In the genomic region with DNA sequence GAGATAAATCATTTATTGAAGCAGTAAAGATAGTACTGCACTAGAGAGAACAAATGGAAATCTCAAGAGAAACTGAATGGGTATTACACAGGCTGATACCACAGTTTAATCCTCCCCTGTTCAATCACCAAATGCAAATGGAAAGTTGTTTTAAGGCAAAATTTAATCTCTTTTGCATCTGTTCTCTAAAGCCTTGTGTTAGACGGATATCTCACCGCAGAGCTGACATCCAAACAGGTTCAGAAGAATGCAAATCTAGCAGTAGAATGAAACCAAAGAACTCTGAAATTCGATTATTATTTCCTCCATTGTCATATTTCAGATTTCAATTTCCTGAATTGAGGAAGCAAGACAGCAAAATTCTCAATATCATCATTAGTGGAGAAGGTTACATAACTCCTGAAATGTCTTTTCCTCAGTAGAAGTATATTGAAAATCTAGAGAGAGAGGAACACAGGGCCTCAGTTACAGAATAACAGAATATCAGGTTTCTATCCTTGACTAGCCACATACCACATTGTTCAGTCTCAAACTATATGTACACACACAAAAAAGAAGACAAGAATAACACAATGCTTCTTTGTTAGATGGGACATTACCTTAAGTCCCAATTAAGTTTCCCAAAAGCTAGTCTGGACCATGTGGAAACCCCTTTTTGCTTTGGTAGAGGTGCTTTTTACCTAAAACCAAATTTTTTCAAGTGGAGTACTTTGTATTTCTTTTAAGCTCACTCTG, we compare ENCODE assay signal across 13 cellular contexts.
DNase-seq lines count a peak whose midpoint lies in the region; TF ChIP-seq lines count a peak whose summit lies in the region.
"Had no signal": no experiment of that assay in that cellular context is flagged by ENCODE, and none has a peak within 500 bp of the region (broad histone marks: within the 10 kb centered on the region; RNA-seq: fewer than 3 reads in every experiment).

No MANE protein-coding gene starts in this region.

- no peaks in the 10 kb centered on the region for H3K36me3 ChIP-seq in OCI-LY1 (ENCODE audit: insufficient read depth, low read length)
- H3K36me3 ChIP-seq in left ventricle myocardium inferior = no peaks in the 10 kb centered on the region
- no peaks in the 10 kb centered on the region for H3K36me3 ChIP-seq in Caco-2 (ENCODE audit: control insufficient read depth, insufficient read depth, low read length)
- H3K36me3 ChIP-seq: BLaER1 treated with 17β-estradiol and CSF1 and Interleukin-3, amounts not matched to agents 10 nM and 100 nM had no signal

- peak overlapping the region; percentile 41; the same call in 1 of the 2 replicates for H3K9ac ChIP-seq in OCI-LY1 (ENCODE audit: low read length)
- H3K9ac ChIP-seq: BLaER1 treated with 17β-estradiol and CSF1 and Interleukin-3, amounts not matched to agents 10 nM and 100 nM had no signal

- H3K4me1 ChIP-seq in OCI-LY1 (ENCODE audit: insufficient read depth, low read length, severe bottlenecking) = peaks cover 73% of the 10 kb centered on the region
- H3K4me1 ChIP-seq in left ventricle myocardium inferior = no peaks in the 10 kb centered on the region
- H3K4me1 ChIP-seq in Caco-2 = no peaks in the 10 kb centered on the region

- H3K27me3 Mint-ChIP-seq in IgD-negative memory B cell (peaks cover 2% of the 10 kb centered on the region), Caco-2 (ENCODE audit: insufficient read depth, unreplicated experiment) (no peaks in the 10 kb centered on the region)

- H3K27ac ChIP-seq in OCI-LY1 (ENCODE audit: low read depth, low read length, poor library complexity, severe bottlenecking) (peak overlapping the region; percentile 89), dorsolateral prefrontal cortex (peak overlapping the region in 30 of 59 donors; percentile 0 to 75 (median 36)), temporal lobe (ENCODE audit: low read depth, low read length) (peak overlapping the region; percentile 27), left ventricle myocardium inferior (replicated peaks) (no peak overlapping the region)
- H3K27ac ChIP-seq: BLaER1 treated with 17β-estradiol and CSF1 and Interleukin-3, amounts not matched to agents 10 nM and 100 nM had no signal

- peak overlapping the region; percentile 41 for H3K4me3 ChIP-seq in OCI-LY1 (ENCODE audit: low read depth, low read length, poor library complexity, severe bottlenecking)
- H3K4me3 ChIP-seq in dorsolateral prefrontal cortex = no peak overlapping the region
- no peak overlapping the region for H3K4me3 ChIP-seq in left ventricle myocardium inferior
- H3K4me3 ChIP-seq in Caco-2 (ENCODE audit: low read depth, low read length) = no peak overlapping the region
- H3K4me3 ChIP-seq: BLaER1 treated with 17β-estradiol and CSF1 and Interleukin-3, amounts not matched to agents 10 nM and 100 nM had no signal

- H3K27ac Mint-ChIP-seq in IgD-negative memory B cell = peak overlapping the region in 2 of 3 donors; percentile 60 to 84
- no peak overlapping the region for H3K27ac Mint-ChIP-seq in Caco-2 (ENCODE audit: unreplicated experiment)

- POLR2A ChIA-PET in Caco-2 (lab: Charles Lee) = interaction anchor here (0.6 kb wide), 1 partner anchor 996 kb away, joined by 3 read pairs; no protein-coding TSS in a partner anchor

- CTCF ChIA-PET in Caco-2 (lab: Charles Lee) = no interaction called here

- BruUV-seq in Caco-2 (replicated peaks; lab: Mats Ljungman, UMichigan) = no TSS peak

- peak overlapping the region; percentile 84 for H2AFZ ChIP-seq in OCI-LY1 (ENCODE audit: low read length)

- no peaks in the 10 kb centered on the region for H4K20me1 ChIP-seq in OCI-LY1 (ENCODE audit: insufficient read depth, low read length)
- H4K20me1 ChIP-seq: BLaER1 treated with 17β-estradiol and CSF1 and Interleukin-3, amounts not matched to agents 10 nM and 100 nM had no signal

- DNase-seq in dorsolateral prefrontal cortex (no peak), left ventricle myocardium inferior (no peak), Caco-2 (no peak)
- DNase-seq in stimulated activated CD8-positive, alpha-beta memory T cell treated with anti-CD3 and anti-CD28 coated beads, Interleukin-4, amount 100 ng/mL, for 48 hours = no peak
- DNase-seq: HCEC 1CT, NCI-H1436 treated with DMSO at 0.1 percent for 48 hours, NCI-H2081, NCI-H2227 treated with DMSO at 0.1 percent for 48 hours, SHP77 treated with DMSO at 0.1 percent for 48 hours had no signal

- H3F3A ChIP-seq in OCI-LY1 (ENCODE audit: insufficient read depth, low read length) = no peaks in the 10 kb centered on the region

- intact Hi-C loops in dorsolateral prefrontal cortex (cut with DNase I) = no loop called here
- intact Hi-C loops in left ventricle myocardium inferior (cut with micrococcal nuclease) = no loop called here
- intact Hi-C loops in Caco-2 (cut with micrococcal nuclease; ENCODE audit: unreplicated experiment) = no loop called here

- H3K9me3 Mint-ChIP-seq in IgD-negative memory B cell (no peaks in the 10 kb centered on the region), Caco-2 (ENCODE audit: unreplicated experiment) (no peaks in the 10 kb centered on the region)

- H3K4me1 Mint-ChIP-seq in IgD-negative memory B cell (peaks cover 43 to 67% (median 45%) of the 10 kb centered on the region in 3 donors), Caco-2 (ENCODE audit: low read depth, unreplicated experiment) (peaks cover 6% of the 10 kb centered on the region)

- H3K9me3 ChIP-seq in OCI-LY1 (ENCODE audit: low read length) (no peaks in the 10 kb centered on the region; the same call in 1 of the 2 replicates), left ventricle myocardium inferior (replicated peaks) (no peaks in the 10 kb centered on the region), Caco-2 (no peaks in the 10 kb centered on the region)
- H3K9me3 ChIP-seq: BLaER1 treated with 17β-estradiol and CSF1 and Interleukin-3, amounts not matched to agents 10 nM and 100 nM had no signal

- TF ChIP-seq CTCF in OCI-LY1 (IDR thresholded peaks at IDR 0.05; ENCODE audit: low read length) (no peak), dorsolateral prefrontal cortex (IDR thresholded peaks at IDR 0.05 in 54 of 56, conservative IDR thresholded peaks at IDR 0.05 in 2 of 56; ENCODE audit: low read depth in 1 of 56, partially characterized antibody in 56 of 56) (no peak), left ventricle myocardium inferior (IDR thresholded peaks at IDR 0.05; ENCODE audit: borderline replicate concordance) (no peak), Caco-2 (IDR thresholded peaks at IDR 0.05; ENCODE audit: insufficient read depth in 1 of 2, low read depth in 1 of 2, low read length in 1 of 2, severe bottlenecking in 1 of 2, unreplicated experiment in 1 of 2) (no peak)

- peak overlapping the region; percentile 61 for H3K4me2 ChIP-seq in OCI-LY1 (ENCODE audit: low read length)
- H3K4me2 ChIP-seq: BLaER1 treated with 17β-estradiol and CSF1 and Interleukin-3, amounts not matched to agents 10 nM and 100 nM had no signal

- H3K79me2 ChIP-seq in OCI-LY1 (ENCODE audit: insufficient read depth, low read length) = no peaks in the 10 kb centered on the region

- H3K27me3 ChIP-seq in OCI-LY1 (ENCODE audit: insufficient read depth, low read length) = no peaks in the 10 kb centered on the region
- H3K27me3 ChIP-seq in dorsolateral prefrontal cortex = no peaks in the 10 kb centered on the region
- H3K27me3 ChIP-seq in left ventricle myocardium inferior (ENCODE audit: low read depth) = no peaks in the 10 kb centered on the region
- H3K27me3 ChIP-seq in Caco-2 (replicated peaks; ENCODE audit: control insufficient read depth, insufficient read depth, low read length) = no peaks in the 10 kb centered on the region
- H3K27me3 ChIP-seq: BLaER1 treated with 17β-estradiol and CSF1 and Interleukin-3, amounts not matched to agents 10 nM and 100 nM had no signal

- H3K9me2 ChIP-seq in OCI-LY1 (ENCODE audit: low read depth, low read length) = no peaks in the 10 kb centered on the region

- H3K36me3 Mint-ChIP-seq in IgD-negative memory B cell = no peaks in the 10 kb centered on the region
- no peaks in the 10 kb centered on the region for H3K36me3 Mint-ChIP-seq in Caco-2 (ENCODE audit: insufficient read depth, unreplicated experiment)

- peak overlapping the region; percentile 18 to 78 (median 50) for H3K4me3 Mint-ChIP-seq in IgD-negative memory B cell
- no peak overlapping the region for H3K4me3 Mint-ChIP-seq in Caco-2 (ENCODE audit: unreplicated experiment)
